1 cellular context compared by ENCODE assay signal in the genomic region with DNA sequence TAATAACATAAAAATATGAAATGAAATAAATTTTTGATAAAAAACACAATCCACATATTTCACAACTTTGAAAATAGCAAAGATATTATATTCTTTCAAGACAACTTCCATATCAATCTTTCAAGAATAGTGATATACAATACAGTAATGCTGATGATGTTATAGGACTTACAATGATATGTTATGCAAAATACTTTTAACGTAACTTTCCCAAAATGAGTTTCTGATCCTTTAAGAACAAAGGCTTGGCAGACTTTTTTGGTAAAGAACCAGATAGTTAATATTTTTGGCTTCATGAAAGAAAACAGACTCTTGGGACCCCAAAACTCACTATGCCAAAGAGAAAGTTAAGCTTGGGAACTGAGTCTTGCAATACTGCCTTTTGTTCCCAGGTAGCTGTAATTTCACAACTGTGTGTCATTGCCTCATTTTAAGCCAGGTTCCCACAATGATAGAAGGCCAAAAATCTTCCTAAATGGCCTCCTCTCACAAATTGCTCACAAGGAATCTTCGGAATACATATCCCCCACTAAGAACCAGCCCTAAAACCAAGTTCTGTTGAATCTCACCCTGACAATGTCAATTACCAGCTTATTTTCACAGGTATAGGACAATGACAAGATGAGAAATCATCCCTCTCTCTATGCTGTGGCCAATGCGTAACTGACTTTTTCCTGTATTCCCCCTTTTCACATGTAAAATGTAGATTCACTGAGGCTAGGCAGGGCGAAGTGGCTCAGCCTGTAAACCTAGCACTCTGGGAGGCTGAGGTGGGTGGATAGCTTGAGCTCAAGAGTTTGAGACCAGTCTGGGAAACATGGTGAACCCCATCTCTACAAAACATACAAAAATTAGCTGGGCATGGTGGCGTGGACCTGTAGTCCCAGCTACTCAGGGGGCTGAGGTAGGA.
TF ChIP-seq lines count a peak whose summit lies in the region.

No MANE protein-coding gene starts in this region.

TF ChIP-seq in SK-N-SH, 30 proteins besides CTCF, POLR2A, EP300 and RAD21 (continued from another document):
- TF ChIP-seq POLR2AphosphoS5 (IDR thresholded peaks at IDR 0.05; ENCODE audit: low read depth, low read length): no peak
- TF ChIP-seq TEAD4 (IDR thresholded peaks at IDR 0.05; ENCODE audit: borderline replicate concordance, insufficient read depth): no peak
- TF ChIP-seq RCOR1 (IDR thresholded peaks at IDR 0.05; ENCODE audit: low read length): no peak
- no peak for TF ChIP-seq MEF2A (IDR thresholded peaks at IDR 0.05; ENCODE audit: borderline replicate concordance, low read depth)
